In genomic region chrX:40298569-40298968, GRCh38 we compare ENCODE assay signal across 1 cellular context.
TF ChIP-seq lines count a peak whose summit lies in the region.

No MANE protein-coding gene starts in this region.

TF ChIP-seq in SK-N-SH treated with all-trans-retinoic acid at 6 μM for 48 hours, 23 proteins besides CTCF, POLR2A, EP300 and RAD21 (continued from another document):
- no peak for TF ChIP-seq PPARA (CRISPR knock-in tag; IDR thresholded peaks at IDR 0.05; ENCODE audit: borderline replicate concordance)
- no peak for TF ChIP-seq ISL1 (CRISPR knock-in tag; IDR thresholded peaks at IDR 0.05)
- TF ChIP-seq POU6F1 (CRISPR knock-in tag; IDR thresholded peaks at IDR 0.05; ENCODE audit: borderline replicate concordance, low read depth), result no peak
- TF ChIP-seq CREB5 (CRISPR knock-in tag; IDR thresholded peaks at IDR 0.05; ENCODE audit: low read depth), result no peak
- no peak for TF ChIP-seq ESRRG (CRISPR knock-in tag; IDR thresholded peaks at IDR 0.05)
- no peak for TF ChIP-seq RARB (CRISPR knock-in tag; IDR thresholded peaks at IDR 0.05)
